12 cellular contexts compared by ENCODE assay signal in the genomic region with DNA sequence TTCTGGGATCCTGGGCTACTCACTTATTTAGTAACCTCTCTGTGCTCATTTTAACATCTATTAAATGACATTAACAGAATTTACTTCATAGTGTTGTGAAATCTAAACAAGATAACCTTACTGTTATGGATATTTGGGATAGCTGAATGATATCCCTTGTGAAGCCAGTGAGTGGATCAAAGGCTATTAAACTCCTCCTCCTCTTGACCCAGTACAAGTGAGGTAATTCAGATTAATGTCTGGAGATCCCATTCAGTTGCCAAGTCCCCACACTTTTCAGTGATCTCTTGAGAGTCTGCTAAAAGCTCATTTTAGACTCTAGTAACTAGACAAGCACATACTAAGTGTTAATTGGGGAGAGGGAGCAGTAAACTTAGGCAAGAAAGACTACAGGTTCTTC. TPM values are rescaled to one million over a fixed set of nuclear protein-coding genes. Genes with fewer than 3 reads are reported as not detected.
DNase-seq lines count a peak whose midpoint lies in the region; ATAC-seq, FAIRE-seq and TF ChIP-seq lines count a peak whose summit lies in the region.
"Had no signal": no experiment of that assay in that cellular context is flagged by ENCODE, and none has a peak within 500 bp of the region (broad histone marks: within the 10 kb centered on the region; RNA-seq: fewer than 3 reads in every experiment).

No MANE protein-coding gene starts in this region.

- no peaks in the 10 kb centered on the region for H3K27me3 Mint-ChIP-seq in activated CD8-positive, alpha-beta T cell treated with anti-CD3 and anti-CD28 coated beads for 36 hours

- no peak overlapping the region for H3K4me3 Mint-ChIP-seq in activated CD8-positive, alpha-beta T cell treated with anti-CD3 and anti-CD28 coated beads for 36 hours

- no peak for TF ChIP-seq EP300 in HepG2 (IDR thresholded peaks at IDR 0.05; ENCODE audit: low read depth in 2 of 2, low read length in 2 of 2)
- no peak for TF ChIP-seq EP300 in HepG2 (CRISPR knock-in tag; IDR thresholded peaks at IDR 0.05; ENCODE audit: borderline replicate concordance)
- no peak for TF ChIP-seq EP300 in gastroesophageal sphincter (IDR thresholded peaks at IDR 0.05)

- H3K27ac ChIP-seq in liver (ENCODE audit: low read depth in 1 of 2, low read length in 2 of 2) = no peak overlapping the region
- H3K27ac ChIP-seq in HepG2 (ENCODE audit: extremely low read length, insufficient read depth, low read length) = no peak overlapping the region
- peak overlapping the region in 1 of 4 donors; percentile 26 for H3K27ac ChIP-seq in gastroesophageal sphincter

- TF ChIP-seq POLR2A in HepG2 (IDR thresholded peaks at IDR 0.05; ENCODE audit: insufficient read depth in 1 of 2, low read depth in 2 of 2, low read length in 2 of 2) (no peak), gastroesophageal sphincter (IDR thresholded peaks at IDR 0.05) (no peak)

- peaks cover 77% of the 10 kb centered on the region for H3K4me1 Mint-ChIP-seq in activated CD8-positive, alpha-beta T cell treated with anti-CD3 and anti-CD28 coated beads for 36 hours (ENCODE audit: low read depth)

- H3K27ac Mint-ChIP-seq in activated CD8-positive, alpha-beta T cell treated with anti-CD3 and anti-CD28 coated beads for 36 hours = peak overlapping the region; percentile 60

- TF ChIP-seq RAD21 in liver (IDR thresholded peaks at IDR 0.05) = peak in 1 of 2 donors; percentile 18
- TF ChIP-seq RAD21 in HepG2 (CRISPR knock-in tag; IDR thresholded peaks at IDR 0.05) = no peak

- TF ChIP-seq CTCF in liver (IDR thresholded peaks at IDR 0.05; ENCODE audit: low read depth, low read length, missing input control) (no peak), HepG2 (CRISPR knock-in tag; IDR thresholded peaks at IDR 0.05) (no peak), gastroesophageal sphincter (IDR thresholded peaks at IDR 0.05) (no peak)
- no peak for TF ChIP-seq CTCF in activated CD8-positive, alpha-beta T cell treated with anti-CD3 and anti-CD28 coated beads for 36 hours (IDR thresholded peaks at IDR 0.05)

- CTCF ChIA-PET in HepG2 (lab: Yijun Ruan, JAX; ENCODE audit: low intra/inter-chr PET ratio, low total read pairs) = no interaction called here
- CTCF ChIA-PET in activated CD8-positive, alpha-beta T cell treated with anti-CD3 and anti-CD28 coated beads for 36 hours (lab: Charles Lee) = interaction anchor here (1.2 to 1.5 kb wide), 2 partner anchors 12 to 17 kb away, joined by 3 read pairs; no protein-coding TSS in a partner anchor

- H3K27me3 ChIP-seq in liver (ENCODE audit: control insufficient read depth in 4 of 4, insufficient read depth in 4 of 4, low read length in 3 of 4) = no peaks in the 10 kb centered on the region
- H3K27me3 ChIP-seq in HepG2 (ENCODE audit: control insufficient read depth in 1 of 2, insufficient read depth in 2 of 2, low read length in 2 of 2) = no peaks in the 10 kb centered on the region
- no peaks in the 10 kb centered on the region for H3K27me3 ChIP-seq in gastroesophageal sphincter
- H3K27me3 ChIP-seq: BE2C had no signal

- intact Hi-C loops in HepG2 (cut with micrococcal nuclease; ENCODE audit: unreplicated experiment) = no loop called here
- intact Hi-C loops in activated CD8-positive, alpha-beta T cell treated with anti-CD3 and anti-CD28 coated beads for 36 hours (cut with micrococcal nuclease) = no loop called here

- ATAC-seq in HepG2 = no peak
- ATAC-seq in activated CD8-positive, alpha-beta T cell treated with anti-CD3 and anti-CD28 coated beads for 36 hours = no peak
- ATAC-seq in left lobe of liver = peak; percentile 58
- ATAC-seq in gastroesophageal sphincter = no peak
- no peak for ATAC-seq in HG02763 (IDR thresholded peaks at IDR 0.05; ENCODE audit: unreplicated experiment)

- H3K4me1 ChIP-seq in liver (ENCODE audit: control insufficient read depth in 4 of 4, insufficient read depth in 4 of 4, low read length in 3 of 4) (peaks cover 0 to 29% (median 20%) of the 10 kb centered on the region in 4 donors), HepG2 (ENCODE audit: insufficient read depth, low read length) (peaks cover 27% of the 10 kb centered on the region), gastroesophageal sphincter (peaks cover 0 to 55% (median 0%) of the 10 kb centered on the region in 3 donors)
- H3K4me1 ChIP-seq: BE2C had no signal

- in situ Hi-C loops in HepG2 (cut with HindIII; ENCODE audit: extremely low pct_ligation_motif_present, low pct_unique_long_range_greater_than_20kb) = no loop called here

- no peak for FAIRE-seq in HepG2 (lab: Jason Lieb, UNC)
- FAIRE-seq: islet of Langerhans, RCC 7860 had no signal

- no peak for DNase-seq in HepG2 (ENCODE audit: low spot score)
- DNase-seq in activated CD8-positive, alpha-beta T cell treated with anti-CD3 and anti-CD28 coated beads for 36 hours = no peak
- DNase-seq in left lobe of liver (ENCODE audit: low spot score) = no peak
- no peak for DNase-seq in NCI-H524 treated with DMSO at 0.1 percent for 48 hours (lab: John Stamatoyannopoulos, UW)
- no peak for DNase-seq in activated CD4-positive, alpha-beta T cell treated with anti-CD3 and anti-CD28 coated beads, Interleukin-2, amount 50 U/mL, for 48 hours
- DNase-seq: BE2C, GDM1 had no signal

- no peaks in the 10 kb centered on the region for H3K36me3 ChIP-seq in liver (ENCODE audit: control insufficient read depth in 4 of 4, insufficient read depth in 3 of 4, low read depth in 1 of 4, low read length in 3 of 4)
- H3K36me3 ChIP-seq in HepG2 (replicated peaks in 1 of 2; ENCODE audit: control insufficient read depth in 1 of 2, insufficient read depth in 2 of 2, low read length in 2 of 2) = no peaks in the 10 kb centered on the region
- no peaks in the 10 kb centered on the region for H3K36me3 ChIP-seq in gastroesophageal sphincter
- H3K36me3 ChIP-seq: BE2C had no signal

- H3K36me3 Mint-ChIP-seq in activated CD8-positive, alpha-beta T cell treated with anti-CD3 and anti-CD28 coated beads for 36 hours (ENCODE audit: low read depth) = peaks cover 9% of the 10 kb centered on the region

- no peaks in the 10 kb centered on the region for H3K9me3 ChIP-seq in liver (ENCODE audit: control insufficient read depth in 4 of 4, low read length in 3 of 4)
- no peaks in the 10 kb centered on the region for H3K9me3 ChIP-seq in HepG2 (ENCODE audit: low read length)
- H3K9me3 ChIP-seq in gastroesophageal sphincter = no peaks in the 10 kb centered on the region
- H3K9me3 ChIP-seq: BE2C had no signal

- H3K4me3 ChIP-seq in liver (ENCODE audit: low read depth in 1 of 3, low read length in 3 of 3) (no peak overlapping the region), HepG2 (replicated peaks in 1 of 3; ENCODE audit: insufficient read depth in 1 of 3, low read depth in 2 of 3, low read length in 3 of 3) (no peak overlapping the region), gastroesophageal sphincter (no peak overlapping the region)

- peak overlapping the region in 1 of 2 donors; percentile 32 for H3K9ac ChIP-seq in liver (ENCODE audit: low read depth in 1 of 2, low read length in 2 of 2)
- H3K9ac ChIP-seq in HepG2 (ENCODE audit: insufficient read depth, low read depth, low read length) = no peak overlapping the region

- no peak overlapping the region for H2AFZ ChIP-seq in HepG2 (ENCODE audit: low read length)

- BruUV-seq in HepG2 (replicated peaks; lab: Mats Ljungman, UMichigan) = no TSS peak

- H3K4me2 ChIP-seq in HepG2 (ENCODE audit: low read depth, low read length) = no peak overlapping the region

- peaks cover 40% of the 10 kb centered on the region for H3K79me2 ChIP-seq in HepG2 (ENCODE audit: insufficient read depth, low read length)

- POLR2A ChIA-PET in HepG2 (lab: Yijun Ruan, JAX) = no interaction called here
- POLR2A ChIA-PET in activated CD8-positive, alpha-beta T cell treated with anti-CD3 and anti-CD28 coated beads for 36 hours (lab: Charles Lee) = interaction anchor here (1.1 to 1.2 kb wide), 2 partner anchors 11 to 25 kb away, joined by 3 read pairs; no protein-coding TSS in a partner anchor

- peaks cover 5% of the 10 kb centered on the region for H3K9me3 Mint-ChIP-seq in activated CD8-positive, alpha-beta T cell treated with anti-CD3 and anti-CD28 coated beads for 36 hours

- H4K20me1 ChIP-seq in HepG2 (ENCODE audit: insufficient read depth, low read length) = 0 out of 2 replicates have a peak, but pooled peaks cover 3% of the 10 kb centered on the region

TF ChIP-seq in liver, 16 proteins besides CTCF, POLR2A, EP300 and RAD21 (continues in another document):
- peak; percentile 14 to 28 for TF ChIP-seq HNF4A (conservative IDR thresholded peaks at IDR 0.05)
- TF ChIP-seq RXRA (IDR thresholded peaks at IDR 0.05) = peak; percentile 43 to 45

TF ChIP-seq in HepG2, 621 proteins besides CTCF, POLR2A, EP300 and RAD21 (continues in another document):
- no peak for TF ChIP-seq NR1H2 (CRISPR knock-in tag; IDR thresholded peaks at IDR 0.05; ENCODE audit: borderline replicate concordance, low read depth)
- TF ChIP-seq ZNF326 (CRISPR knock-in tag; IDR thresholded peaks at IDR 0.05; ENCODE audit: borderline replicate concordance) = no peak

RNA-seq across cellular contexts. Expression of a gene that starts 2.5 kb away (rescaled TPM):
- 10 to 100 TPM; 23.9 to 39.1 TPM for total RNA-seq in liver
- 1 to 10 TPM; 9.2 to 9.8 TPM for polyA plus RNA-seq in liver
- 28.9 and 40.2 TPM in 2 replicates for total RNA-seq in HepG2 (2016; rRNA removed; fragmentation: Illumina TruSeq; extraction: Trizol)
- total RNA-seq in HepG2 (2016; cell fraction: cytosol; rRNA removed; fragmentation: Illumina TruSeq; extraction: Trizol; ENCODE audit: low read depth) = 11.3 and 13.1 TPM in 2 replicates
- total RNA-seq in HepG2 (2016; cell fraction: insoluble cytoplasmic fraction; rRNA removed; fragmentation: Illumina TruSeq; extraction: Trizol) = 28.4 and 36.2 TPM in 2 replicates
- 11.2 and 14.5 TPM in 2 replicates for total RNA-seq in HepG2 (2016; cell fraction: membrane; rRNA removed; fragmentation: Illumina TruSeq; extraction: Trizol)
- 41.2 and 46.8 TPM in 2 replicates for total RNA-seq in HepG2 (2016; cell fraction: nucleus; rRNA removed; fragmentation: Illumina TruSeq; extraction: Trizol)
- polyA plus RNA-seq in HepG2 (2011; rRNA removed) = 20.7 and 21.0 TPM in 2 replicates
- polyA plus RNA-seq in HepG2 (2011; cell fraction: cytosol; rRNA removed) = 9.2 and 14.8 TPM in 2 replicates
- polyA plus RNA-seq in HepG2 (2011; cell fraction: nucleus; rRNA removed) = 30.1 TPM in 2 replicates
- 18.6 and 18.7 TPM in 2 replicates for polyA plus RNA-seq in HepG2 (2012)
- polyA plus RNA-seq in HepG2 (2016; cell fraction: cytosol; fragmentation: Illumina TruSeq; extraction: Trizol; ENCODE audit: low read depth) = 0.62 and 0.75 TPM in 2 replicates
- polyA plus RNA-seq in HepG2 (2016; cell fraction: insoluble cytoplasmic fraction; fragmentation: Illumina TruSeq; extraction: Trizol; ENCODE audit: low read depth) = 23.3 and 24.0 TPM in 2 replicates
- 3.1 and 4.0 TPM in 2 replicates for polyA plus RNA-seq in HepG2 (2016; cell fraction: membrane; fragmentation: Illumina TruSeq; extraction: Trizol; ENCODE audit: low read depth)
- 32.5 and 40.7 TPM in 2 replicates for polyA plus RNA-seq in HepG2 (2016; cell fraction: nucleus; fragmentation: Illumina TruSeq; extraction: Trizol; ENCODE audit: insufficient read depth, low read depth)
- 40.3 and 73.4 TPM in 2 replicates for polyA minus RNA-seq in HepG2 (2011; rRNA and poly(A)+ RNA removed; ENCODE audit: low replicate concordance)
- 19.9 TPM in 2 replicates for polyA minus RNA-seq in HepG2 (2011; cell fraction: cytosol; rRNA and poly(A)+ RNA removed)
- 106 and 111 TPM in 2 replicates for polyA minus RNA-seq in HepG2 (2011; cell fraction: nucleus; rRNA and poly(A)+ RNA removed)
- total RNA-seq in activated CD8-positive, alpha-beta T cell treated with anti-CD3 and anti-CD28 coated beads for 36 hours = 10 to 100 TPM; 32.9 to 35.3 TPM
- 27.2 TPM for total RNA-seq in left lobe of liver
- total RNA-seq in gastroesophageal sphincter = 10 to 100 TPM; 26.8 to 55.9 (median 43.6) TPM
